Comparison of ENCODE assay signal across 20 cellular contexts in the genomic region with DNA sequence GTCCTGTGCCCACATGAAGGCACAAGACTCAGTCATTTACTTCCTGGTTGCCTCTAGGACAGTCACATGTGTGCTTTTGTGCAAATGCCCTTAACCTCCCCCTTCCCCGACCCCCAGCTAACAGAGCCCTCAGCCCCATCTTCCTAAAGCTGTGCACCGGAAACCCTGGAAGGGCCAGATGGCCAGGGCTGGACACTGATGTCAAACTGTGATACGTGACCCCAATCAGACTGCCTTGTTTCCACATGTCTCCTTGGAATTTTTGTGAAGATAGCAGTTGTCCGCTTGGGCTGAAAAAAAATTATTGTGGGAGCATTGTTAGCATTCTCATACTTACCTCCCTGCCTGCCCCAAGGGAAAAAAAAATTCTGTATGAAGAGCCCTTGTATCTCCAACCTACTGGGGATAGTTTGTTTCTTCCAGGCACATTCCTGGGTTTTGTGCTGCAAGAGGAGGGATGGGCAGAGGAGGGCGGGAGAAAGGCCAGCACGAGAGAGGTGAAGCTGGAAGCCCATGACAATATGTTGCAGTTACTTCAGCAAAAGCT. TPM values are rescaled to one million over a fixed set of nuclear protein-coding genes. Genes with fewer than 3 reads are reported as not detected.
"Had no signal": no experiment of that assay in that cellular context is flagged by ENCODE, and none has a peak within 500 bp of the region (broad histone marks: within the 10 kb centered on the region; RNA-seq: fewer than 3 reads in every experiment).

No MANE protein-coding gene starts in this region.

- H3K27me3 ChIP-seq: ascending aorta, colonic mucosa, ovary, right atrium auricular region, upper lobe of left lung had no signal

- H3K4me1 ChIP-seq: ascending aorta, colonic mucosa, heart right ventricle, psoas muscle, right atrium auricular region, upper lobe of left lung had no signal

- H3K9me3 ChIP-seq: ascending aorta, colonic mucosa, neutrophil, ovary, psoas muscle, right atrium auricular region, upper lobe of left lung had no signal

- H3K27ac ChIP-seq: ascending aorta, colonic mucosa, epithelial cell of prostate, heart right ventricle, neutrophil, ovary, psoas muscle, right atrium auricular region, skin epidermis, upper lobe of left lung, VCaP had no signal

- DNase-seq: activated CD4-positive, alpha-beta T cell treated with anti-CD3 and anti-CD28 coated beads, Interleukin-2, amount 10 ng/mL, durations not matched to agents 7 days and 5 days; activated CD8-positive, alpha-beta T cell treated with anti-CD3 and anti-CD28 coated beads, Interleukin-2, amount 10 ng/mL, durations not matched to agents 7 days and 5 days; activated gamma-delta T cell treated with Interleukin-2 at 50 U/mL for 16 hours; colonic mucosa; endodermal cell; heart right ventricle; left cardiac atrium; naive thymus-derived CD4-positive, alpha-beta T cell; ovary; psoas muscle; stimulated activated CD4-positive, alpha-beta T cell treated with anti-CD3 and anti-CD28 coated beads, Interleukin-1b, Interleukin-23, amount 100 ng/mL, for 48 hours; T-cell; upper lobe of left lung had no signal

- H3K36me3 ChIP-seq: ascending aorta, colonic mucosa, heart right ventricle, neutrophil, ovary, right atrium auricular region, upper lobe of left lung had no signal

- H3K4me3 ChIP-seq: ascending aorta, colonic mucosa, heart right ventricle, ovary, psoas muscle, right atrium auricular region, skin epidermis, upper lobe of left lung had no signal

RNA-seq across cellular contexts. Expression of gene ADAM12, which starts 17.0 kb away (rescaled TPM):
- total RNA-seq: activated T-helper 1 cell treated with anti-CD3 and anti-CD28 coated beads, Interleukin-12 subunit alpha, Interleukin-12 subunit beta, Interleukin-2, Interleukin-4 antibody, amounts not matched to agents 30 ng/mL and 10 ng/mL and 1 ng/mL, durations not matched to agents 14 hours and 24 hours and 36 hours; ascending aorta had no signal
- polyA plus RNA-seq: naive thymus-derived CD4-positive, alpha-beta T cell had no signal
